1 cellular context compared by ENCODE assay signal in the genomic region with DNA sequence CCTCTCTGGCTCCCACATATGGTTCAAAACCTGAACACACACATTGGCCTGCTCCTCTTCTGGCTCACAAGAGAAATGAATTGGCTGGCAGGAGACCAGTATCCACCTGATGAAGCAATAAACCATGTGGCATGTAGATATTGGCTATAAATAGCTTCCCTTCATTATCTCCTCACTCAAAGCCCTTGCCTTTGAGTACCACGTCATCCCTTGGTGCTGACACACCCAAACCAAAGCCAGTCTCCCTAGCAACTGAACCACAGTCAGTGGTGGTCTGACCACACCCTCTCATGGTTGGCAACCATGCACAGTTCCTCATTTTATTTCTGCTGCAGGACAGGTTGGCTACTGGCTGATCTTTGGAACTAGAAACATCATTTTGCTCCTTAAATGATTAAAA.
TF ChIP-seq lines count a peak whose summit lies in the region.

No MANE protein-coding gene starts in this region.

TF ChIP-seq in K562, 482 proteins besides CTCF, POLR2A, EP300 and RAD21 (continued from another document and continues in another):
- TF ChIP-seq, protein P1, sequence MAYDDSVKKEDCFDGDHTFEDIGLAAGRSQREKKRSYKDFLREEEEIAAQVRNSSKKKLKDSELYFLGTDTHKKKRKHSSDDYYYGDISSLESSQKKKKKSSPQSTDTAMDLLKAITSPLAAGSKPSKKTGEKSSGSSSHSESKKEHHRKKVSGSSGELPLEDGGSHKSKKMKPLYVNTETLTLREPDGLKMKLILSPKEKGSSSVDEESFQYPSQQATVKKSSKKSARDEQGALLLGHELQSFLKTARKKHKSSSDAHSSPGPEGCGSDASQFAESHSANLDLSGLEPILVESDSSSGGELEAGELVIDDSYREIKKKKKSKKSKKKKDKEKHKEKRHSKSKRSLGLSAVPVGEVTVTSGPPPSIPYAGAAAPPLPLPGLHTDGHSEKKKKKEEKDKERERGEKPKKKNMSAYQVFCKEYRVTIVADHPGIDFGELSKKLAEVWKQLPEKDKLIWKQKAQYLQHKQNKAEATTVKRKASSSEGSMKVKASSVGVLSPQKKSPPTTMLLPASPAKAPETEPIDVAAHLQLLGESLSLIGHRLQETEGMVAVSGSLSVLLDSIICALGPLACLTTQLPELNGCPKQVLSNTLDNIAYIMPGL (CRISPR knock-in tag; IDR thresholded peaks at IDR 0.05): no peak
- TF ChIP-seq, protein P2, sequence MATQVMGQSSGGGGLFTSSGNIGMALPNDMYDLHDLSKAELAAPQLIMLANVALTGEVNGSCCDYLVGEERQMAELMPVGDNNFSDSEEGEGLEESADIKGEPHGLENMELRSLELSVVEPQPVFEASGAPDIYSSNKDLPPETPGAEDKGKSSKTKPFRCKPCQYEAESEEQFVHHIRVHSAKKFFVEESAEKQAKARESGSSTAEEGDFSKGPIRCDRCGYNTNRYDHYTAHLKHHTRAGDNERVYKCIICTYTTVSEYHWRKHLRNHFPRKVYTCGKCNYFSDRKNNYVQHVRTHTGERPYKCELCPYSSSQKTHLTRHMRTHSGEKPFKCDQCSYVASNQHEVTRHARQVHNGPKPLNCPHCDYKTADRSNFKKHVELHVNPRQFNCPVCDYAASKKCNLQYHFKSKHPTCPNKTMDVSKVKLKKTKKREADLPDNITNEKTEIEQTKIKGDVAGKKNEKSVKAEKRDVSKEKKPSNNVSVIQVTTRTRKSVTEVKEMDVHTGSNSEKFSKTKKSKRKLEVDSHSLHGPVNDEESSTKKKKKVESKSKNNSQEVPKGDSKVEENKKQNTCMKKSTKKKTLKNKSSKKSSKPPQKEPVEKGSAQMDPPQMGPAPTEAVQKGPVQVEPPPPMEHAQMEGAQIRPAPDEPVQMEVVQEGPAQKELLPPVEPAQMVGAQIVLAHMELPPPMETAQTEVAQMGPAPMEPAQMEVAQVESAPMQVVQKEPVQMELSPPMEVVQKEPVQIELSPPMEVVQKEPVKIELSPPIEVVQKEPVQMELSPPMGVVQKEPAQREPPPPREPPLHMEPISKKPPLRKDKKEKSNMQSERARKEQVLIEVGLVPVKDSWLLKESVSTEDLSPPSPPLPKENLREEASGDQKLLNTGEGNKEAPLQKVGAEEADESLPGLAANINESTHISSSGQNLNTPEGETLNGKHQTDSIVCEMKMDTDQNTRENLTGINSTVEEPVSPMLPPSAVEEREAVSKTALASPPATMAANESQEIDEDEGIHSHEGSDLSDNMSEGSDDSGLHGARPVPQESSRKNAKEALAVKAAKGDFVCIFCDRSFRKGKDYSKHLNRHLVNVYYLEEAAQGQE (CRISPR knock-in tag; IDR thresholded peaks at IDR 0.05; ENCODE audit: low read depth): no peak
- TF ChIP-seq TEAD1 (CRISPR knock-in tag; IDR thresholded peaks at IDR 0.05) (0 out of 4 replicates have a peak, but pooled peaks of 1 of the 2 experiments have one; percentile 23), PHF21A (IDR thresholded peaks at IDR 0.05; ENCODE audit: borderline replicate concordance, low read depth) (no peak), PRMT5 (CRISPR knock-in tag; IDR thresholded peaks at IDR 0.05) (no peak), HMG20A (CRISPR knock-in tag; conservative IDR thresholded peaks at IDR 0.05) (no peak), FOXK1 (CRISPR knock-in tag; IDR thresholded peaks at IDR 0.05; ENCODE audit: borderline replicate concordance) (no peak), ADNP (tag; IDR thresholded peaks at IDR 0.05) (no peak), ZZZ3 (IDR thresholded peaks at IDR 0.05) (no peak), ETV1 (tag; conservative IDR thresholded peaks at IDR 0.05; ENCODE audit: low read depth) (no peak), RAD51 (IDR thresholded peaks at IDR 0.05; ENCODE audit: borderline replicate concordance, low read depth) (0 out of 2 replicates have a peak, but pooled peaks have one; percentile 18), BHLHE40 (IDR thresholded peaks at IDR 0.05; ENCODE audit: low read length) (peak; percentile 15; the same call in 1 of the 2 replicates), ZNF165 (CRISPR knock-in tag; IDR thresholded peaks at IDR 0.05; ENCODE audit: borderline replicate concordance) (no peak), ZNF561 (CRISPR knock-in tag; conservative IDR thresholded peaks at IDR 0.05) (no peak), KLF1 (tag; IDR thresholded peaks at IDR 0.05) (peak; percentile 88), FOSL1 (tag; conservative IDR thresholded peaks at IDR 0.05) (peak; percentile 86), ETV5 (CRISPR knock-in tag; IDR thresholded peaks at IDR 0.05; ENCODE audit: low read depth) (no peak), LEF1 (IDR thresholded peaks at IDR 0.05) (no peak), SRSF7 (optimal IDR thresholded peaks at IDR 0.05; ENCODE audit: low read depth, low read length) (no peak), MBD2 (IDR thresholded peaks at IDR 0.05; ENCODE audit: borderline replicate concordance, low read depth) (no peak), NR4A1 (CRISPR knock-in tag; IDR thresholded peaks at IDR 0.05) (no peak), NR4A1 (tag; IDR thresholded peaks at IDR 0.05) (no peak), XRCC4 (IDR thresholded peaks at IDR 0.05; ENCODE audit: extremely low read depth, insufficient read depth, insufficient read length) (no peak), ERF (CRISPR knock-in tag; IDR thresholded peaks at IDR 0.05) (no peak), MAFG (tag; conservative IDR thresholded peaks at IDR 0.05) (no peak)
- TF ChIP-seq, protein P3, sequence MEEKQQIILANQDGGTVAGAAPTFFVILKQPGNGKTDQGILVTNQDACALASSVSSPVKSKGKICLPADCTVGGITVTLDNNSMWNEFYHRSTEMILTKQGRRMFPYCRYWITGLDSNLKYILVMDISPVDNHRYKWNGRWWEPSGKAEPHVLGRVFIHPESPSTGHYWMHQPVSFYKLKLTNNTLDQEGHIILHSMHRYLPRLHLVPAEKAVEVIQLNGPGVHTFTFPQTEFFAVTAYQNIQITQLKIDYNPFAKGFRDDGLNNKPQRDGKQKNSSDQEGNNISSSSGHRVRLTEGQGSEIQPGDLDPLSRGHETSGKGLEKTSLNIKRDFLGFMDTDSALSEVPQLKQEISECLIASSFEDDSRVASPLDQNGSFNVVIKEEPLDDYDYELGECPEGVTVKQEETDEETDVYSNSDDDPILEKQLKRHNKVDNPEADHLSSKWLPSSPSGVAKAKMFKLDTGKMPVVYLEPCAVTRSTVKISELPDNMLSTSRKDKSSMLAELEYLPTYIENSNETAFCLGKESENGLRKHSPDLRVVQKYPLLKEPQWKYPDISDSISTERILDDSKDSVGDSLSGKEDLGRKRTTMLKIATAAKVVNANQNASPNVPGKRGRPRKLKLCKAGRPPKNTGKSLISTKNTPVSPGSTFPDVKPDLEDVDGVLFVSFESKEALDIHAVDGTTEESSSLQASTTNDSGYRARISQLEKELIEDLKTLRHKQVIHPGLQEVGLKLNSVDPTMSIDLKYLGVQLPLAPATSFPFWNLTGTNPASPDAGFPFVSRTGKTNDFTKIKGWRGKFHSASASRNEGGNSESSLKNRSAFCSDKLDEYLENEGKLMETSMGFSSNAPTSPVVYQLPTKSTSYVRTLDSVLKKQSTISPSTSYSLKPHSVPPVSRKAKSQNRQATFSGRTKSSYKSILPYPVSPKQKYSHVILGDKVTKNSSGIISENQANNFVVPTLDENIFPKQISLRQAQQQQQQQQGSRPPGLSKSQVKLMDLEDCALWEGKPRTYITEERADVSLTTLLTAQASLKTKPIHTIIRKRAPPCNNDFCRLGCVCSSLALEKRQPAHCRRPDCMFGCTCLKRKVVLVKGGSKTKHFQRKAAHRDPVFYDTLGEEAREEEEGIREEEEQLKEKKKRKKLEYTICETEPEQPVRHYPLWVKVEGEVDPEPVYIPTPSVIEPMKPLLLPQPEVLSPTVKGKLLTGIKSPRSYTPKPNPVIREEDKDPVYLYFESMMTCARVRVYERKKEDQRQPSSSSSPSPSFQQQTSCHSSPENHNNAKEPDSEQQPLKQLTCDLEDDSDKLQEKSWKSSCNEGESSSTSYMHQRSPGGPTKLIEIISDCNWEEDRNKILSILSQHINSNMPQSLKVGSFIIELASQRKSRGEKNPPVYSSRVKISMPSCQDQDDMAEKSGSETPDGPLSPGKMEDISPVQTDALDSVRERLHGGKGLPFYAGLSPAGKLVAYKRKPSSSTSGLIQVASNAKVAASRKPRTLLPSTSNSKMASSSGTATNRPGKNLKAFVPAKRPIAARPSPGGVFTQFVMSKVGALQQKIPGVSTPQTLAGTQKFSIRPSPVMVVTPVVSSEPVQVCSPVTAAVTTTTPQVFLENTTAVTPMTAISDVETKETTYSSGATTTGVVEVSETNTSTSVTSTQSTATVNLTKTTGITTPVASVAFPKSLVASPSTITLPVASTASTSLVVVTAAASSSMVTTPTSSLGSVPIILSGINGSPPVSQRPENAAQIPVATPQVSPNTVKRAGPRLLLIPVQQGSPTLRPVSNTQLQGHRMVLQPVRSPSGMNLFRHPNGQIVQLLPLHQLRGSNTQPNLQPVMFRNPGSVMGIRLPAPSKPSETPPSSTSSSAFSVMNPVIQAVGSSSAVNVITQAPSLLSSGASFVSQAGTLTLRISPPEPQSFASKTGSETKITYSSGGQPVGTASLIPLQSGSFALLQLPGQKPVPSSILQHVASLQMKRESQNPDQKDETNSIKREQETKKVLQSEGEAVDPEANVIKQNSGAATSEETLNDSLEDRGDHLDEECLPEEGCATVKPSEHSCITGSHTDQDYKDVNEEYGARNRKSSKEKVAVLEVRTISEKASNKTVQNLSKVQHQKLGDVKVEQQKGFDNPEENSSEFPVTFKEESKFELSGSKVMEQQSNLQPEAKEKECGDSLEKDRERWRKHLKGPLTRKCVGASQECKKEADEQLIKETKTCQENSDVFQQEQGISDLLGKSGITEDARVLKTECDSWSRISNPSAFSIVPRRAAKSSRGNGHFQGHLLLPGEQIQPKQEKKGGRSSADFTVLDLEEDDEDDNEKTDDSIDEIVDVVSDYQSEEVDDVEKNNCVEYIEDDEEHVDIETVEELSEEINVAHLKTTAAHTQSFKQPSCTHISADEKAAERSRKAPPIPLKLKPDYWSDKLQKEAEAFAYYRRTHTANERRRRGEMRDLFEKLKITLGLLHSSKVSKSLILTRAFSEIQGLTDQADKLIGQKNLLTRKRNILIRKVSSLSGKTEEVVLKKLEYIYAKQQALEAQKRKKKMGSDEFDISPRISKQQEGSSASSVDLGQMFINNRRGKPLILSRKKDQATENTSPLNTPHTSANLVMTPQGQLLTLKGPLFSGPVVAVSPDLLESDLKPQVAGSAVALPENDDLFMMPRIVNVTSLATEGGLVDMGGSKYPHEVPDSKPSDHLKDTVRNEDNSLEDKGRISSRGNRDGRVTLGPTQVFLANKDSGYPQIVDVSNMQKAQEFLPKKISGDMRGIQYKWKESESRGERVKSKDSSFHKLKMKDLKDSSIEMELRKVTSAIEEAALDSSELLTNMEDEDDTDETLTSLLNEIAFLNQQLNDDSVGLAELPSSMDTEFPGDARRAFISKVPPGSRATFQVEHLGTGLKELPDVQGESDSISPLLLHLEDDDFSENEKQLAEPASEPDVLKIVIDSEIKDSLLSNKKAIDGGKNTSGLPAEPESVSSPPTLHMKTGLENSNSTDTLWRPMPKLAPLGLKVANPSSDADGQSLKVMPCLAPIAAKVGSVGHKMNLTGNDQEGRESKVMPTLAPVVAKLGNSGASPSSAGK (IDR thresholded peaks at IDR 0.05): no peak
- TF ChIP-seq, protein P4, sequence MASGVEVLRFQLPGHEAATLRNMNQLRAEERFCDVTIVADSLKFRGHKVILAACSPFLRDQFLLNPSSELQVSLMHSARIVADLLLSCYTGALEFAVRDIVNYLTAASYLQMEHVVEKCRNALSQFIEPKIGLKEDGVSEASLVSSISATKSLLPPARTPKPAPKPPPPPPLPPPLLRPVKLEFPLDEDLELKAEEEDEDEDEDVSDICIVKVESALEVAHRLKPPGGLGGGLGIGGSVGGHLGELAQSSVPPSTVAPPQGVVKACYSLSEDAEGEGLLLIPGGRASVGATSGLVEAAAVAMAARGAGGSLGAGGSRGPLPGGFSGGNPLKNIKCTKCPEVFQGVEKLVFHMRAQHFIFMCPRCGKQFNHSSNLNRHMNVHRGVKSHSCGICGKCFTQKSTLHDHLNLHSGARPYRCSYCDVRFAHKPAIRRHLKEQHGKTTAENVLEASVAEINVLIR (CRISPR knock-in tag; IDR thresholded peaks at IDR 0.05): peak; percentile 80
- TF ChIP-seq, protein P5, sequence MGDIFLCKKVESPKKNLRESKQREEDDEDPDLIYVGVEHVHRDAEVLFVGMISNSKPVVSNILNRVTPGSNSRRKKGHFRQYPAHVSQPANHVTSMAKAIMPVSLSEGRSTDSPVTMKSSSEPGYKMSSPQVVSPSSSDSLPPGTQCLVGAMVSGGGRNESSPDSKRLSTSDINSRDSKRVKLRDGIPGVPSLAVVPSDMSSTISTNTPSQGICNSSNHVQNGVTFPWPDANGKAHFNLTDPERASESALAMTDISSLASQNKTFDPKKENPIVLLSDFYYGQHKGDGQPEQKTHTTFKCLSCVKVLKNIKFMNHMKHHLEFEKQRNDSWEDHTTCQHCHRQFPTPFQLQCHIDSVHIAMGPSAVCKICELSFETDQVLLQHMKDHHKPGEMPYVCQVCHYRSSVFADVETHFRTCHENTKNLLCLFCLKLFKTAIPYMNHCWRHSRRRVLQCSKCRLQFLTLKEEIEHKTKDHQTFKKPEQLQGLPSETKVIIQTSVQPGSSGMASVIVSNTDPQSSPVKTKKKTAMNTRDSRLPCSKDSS (IDR thresholded peaks at IDR 0.05; ENCODE audit: low read depth, partially characterized antibody): no peak
- TF ChIP-seq, protein P6, sequence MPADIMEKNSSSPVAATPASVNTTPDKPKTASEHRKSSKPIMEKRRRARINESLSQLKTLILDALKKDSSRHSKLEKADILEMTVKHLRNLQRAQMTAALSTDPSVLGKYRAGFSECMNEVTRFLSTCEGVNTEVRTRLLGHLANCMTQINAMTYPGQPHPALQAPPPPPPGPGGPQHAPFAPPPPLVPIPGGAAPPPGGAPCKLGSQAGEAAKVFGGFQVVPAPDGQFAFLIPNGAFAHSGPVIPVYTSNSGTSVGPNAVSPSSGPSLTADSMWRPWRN (IDR thresholded peaks at IDR 0.05; ENCODE audit: low read depth): no peak
- TF ChIP-seq, protein P7, sequence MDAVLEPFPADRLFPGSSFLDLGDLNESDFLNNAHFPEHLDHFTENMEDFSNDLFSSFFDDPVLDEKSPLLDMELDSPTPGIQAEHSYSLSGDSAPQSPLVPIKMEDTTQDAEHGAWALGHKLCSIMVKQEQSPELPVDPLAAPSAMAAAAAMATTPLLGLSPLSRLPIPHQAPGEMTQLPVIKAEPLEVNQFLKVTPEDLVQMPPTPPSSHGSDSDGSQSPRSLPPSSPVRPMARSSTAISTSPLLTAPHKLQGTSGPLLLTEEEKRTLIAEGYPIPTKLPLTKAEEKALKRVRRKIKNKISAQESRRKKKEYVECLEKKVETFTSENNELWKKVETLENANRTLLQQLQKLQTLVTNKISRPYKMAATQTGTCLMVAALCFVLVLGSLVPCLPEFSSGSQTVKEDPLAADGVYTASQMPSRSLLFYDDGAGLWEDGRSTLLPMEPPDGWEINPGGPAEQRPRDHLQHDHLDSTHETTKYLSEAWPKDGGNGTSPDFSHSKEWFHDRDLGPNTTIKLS (IDR thresholded peaks at IDR 0.05; ENCODE audit: borderline replicate concordance, low read depth): no peak
- TF ChIP-seq, protein P8, sequence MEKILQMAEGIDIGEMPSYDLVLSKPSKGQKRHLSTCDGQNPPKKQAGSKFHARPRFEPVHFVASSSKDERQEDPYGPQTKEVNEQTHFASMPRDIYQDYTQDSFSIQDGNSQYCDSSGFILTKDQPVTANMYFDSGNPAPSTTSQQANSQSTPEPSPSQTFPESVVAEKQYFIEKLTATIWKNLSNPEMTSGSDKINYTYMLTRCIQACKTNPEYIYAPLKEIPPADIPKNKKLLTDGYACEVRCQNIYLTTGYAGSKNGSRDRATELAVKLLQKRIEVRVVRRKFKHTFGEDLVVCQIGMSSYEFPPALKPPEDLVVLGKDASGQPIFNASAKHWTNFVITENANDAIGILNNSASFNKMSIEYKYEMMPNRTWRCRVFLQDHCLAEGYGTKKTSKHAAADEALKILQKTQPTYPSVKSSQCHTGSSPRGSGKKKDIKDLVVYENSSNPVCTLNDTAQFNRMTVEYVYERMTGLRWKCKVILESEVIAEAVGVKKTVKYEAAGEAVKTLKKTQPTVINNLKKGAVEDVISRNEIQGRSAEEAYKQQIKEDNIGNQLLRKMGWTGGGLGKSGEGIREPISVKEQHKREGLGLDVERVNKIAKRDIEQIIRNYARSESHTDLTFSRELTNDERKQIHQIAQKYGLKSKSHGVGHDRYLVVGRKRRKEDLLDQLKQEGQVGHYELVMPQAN (IDR thresholded peaks at IDR 0.05; ENCODE audit: borderline replicate concordance): no peak
